ENCODE assay signal across 27 cellular contexts in genomic region chr4:136495076-136495475, GRCh38.
"Had no signal": no experiment of that assay in that cellular context is flagged by ENCODE, and none has a peak within 500 bp of the region (broad histone marks: within the 10 kb centered on the region; RNA-seq: fewer than 3 reads in every experiment).

No MANE protein-coding gene starts in this region.

- H3K27me3 ChIP-seq: adrenal gland, ascending aorta, sigmoid colon, testis, vagina had no signal

- H3K27ac ChIP-seq: adrenal gland, ascending aorta, sigmoid colon, testis, vagina had no signal

- ATAC-seq: activated naive CD4-positive, alpha-beta T cell treated with anti-CD3 and anti-CD28 coated beads, Interleukin-2, amount 50 U/mL, for 72 hours; activated T-helper 17 cell treated with anti-CD3 and anti-CD28 coated beads, Interleukin-2, amount 50 U/mL, for 72 hours; left ventricle myocardium superior; stimulated activated naive B cell treated with anti-CD40 and anti-IgM and Interleukin-4, amounts not matched to agents 10 μg/mL and 1 μg/mL and 100 μg/mL, for 72 hours; T-cell; WTC11 had no signal

- H3K27me3 Mint-ChIP-seq: activated T-cell treated with anti-CD3 and anti-CD28 coated beads, Interleukin-2, amount 50 U/mL, for 24 hours; activated T-helper 17 cell treated with anti-CD3 and anti-CD28 coated beads, Interleukin-2, amount 50 U/mL, for 72 hours; memory B cell; stimulated activated naive B cell treated with anti-CD40 and anti-IgM and Interleukin-4, amounts not matched to agents 10 μg/mL and 1 μg/mL and 100 μg/mL, for 72 hours; T-cell had no signal

- H3K9me3 Mint-ChIP-seq: endodermal cell, WTC11 had no signal

- H3K36me3 ChIP-seq: adrenal gland, ascending aorta, sigmoid colon, vagina had no signal

- H3K4me3 Mint-ChIP-seq: activated T-cell treated with anti-CD3 and anti-CD28 coated beads, Interleukin-2, amount 50 U/mL, for 24 hours; activated T-helper 17 cell treated with anti-CD3 and anti-CD28 coated beads, Interleukin-2, amount 50 U/mL, for 72 hours; endodermal cell; memory B cell; stimulated activated naive B cell treated with anti-CD40 and anti-IgM and Interleukin-4, amounts not matched to agents 10 μg/mL and 1 μg/mL and 100 μg/mL, for 72 hours; T-cell; T-helper 2 cell treated with Interferon-gamma antibody and Interleukin-4, amounts not matched to agents 5 μg/mL and 100 μg/mL, for 36 hours; WTC11 had no signal

- H3K4me2 ChIP-seq: smooth muscle cell had no signal

- H3K4me1 ChIP-seq: adrenal gland, ascending aorta, testis, vagina had no signal

- DNase-seq: activated CD4-positive, alpha-beta T cell treated with anti-CD3 and anti-CD28 coated beads, Interleukin-2, amount 50 U/mL, for 4 hours; activated CD8-positive, alpha-beta memory T cell treated with anti-CD3 and anti-CD28 coated beads for 24 hours; activated CD8-positive, alpha-beta memory T cell treated with anti-CD3 and anti-CD28 coated beads, Interleukin-2, amount 50 U/mL, for 4 hours; activated T-cell treated with anti-CD3 and anti-CD28 coated beads, Interleukin-2, amount 50 U/mL, for 24 hours; adrenal gland; cerebellar nuclear complex; cortex of kidney; endodermal cell; foreskin fibroblast; left ventricle myocardium superior; retina; sigmoid colon; stimulated activated CD4-positive, alpha-beta T cell treated with anti-CD3 and anti-CD28 coated beads, Interleukin-15, amount 100 ng/mL, for 24 hours; stimulated activated CD4-positive, alpha-beta T cell treated with anti-CD3 and anti-CD28 coated beads, Interleukin-2, amount 100 ng/mL, for 48 hours; stimulated activated CD8-positive, alpha-beta memory T cell treated with anti-CD3 and anti-CD28 coated beads, Interleukin-4, amount 100 ng/mL, for 48 hours; stimulated activated naive B cell treated with anti-CD40 and anti-IgM and Interleukin-4, amounts not matched to agents 10 μg/mL and 1 μg/mL and 100 μg/mL, for 72 hours; T-cell; testis; trophoblast cell had no signal

- H3K27ac Mint-ChIP-seq: activated naive CD4-positive, alpha-beta T cell treated with anti-CD3 and anti-CD28 coated beads, Interleukin-2, amount 50 U/mL, for 72 hours; activated T-cell treated with anti-CD3 and anti-CD28 coated beads, Interleukin-2, amount 50 U/mL, for 24 hours; activated T-helper 17 cell treated with anti-CD3 and anti-CD28 coated beads, Interleukin-2, amount 50 U/mL, for 72 hours; endodermal cell; memory B cell; stimulated activated naive B cell treated with anti-CD40 and anti-IgM and Interleukin-4, amounts not matched to agents 10 μg/mL and 1 μg/mL and 100 μg/mL, for 72 hours; T-cell; T-helper 2 cell treated with Interferon-gamma antibody and Interleukin-4, amounts not matched to agents 5 μg/mL and 100 μg/mL, for 36 hours; WTC11 had no signal

- H3K36me3 Mint-ChIP-seq: activated naive CD4-positive, alpha-beta T cell treated with anti-CD3 and anti-CD28 coated beads, Interleukin-2, amount 50 U/mL, for 72 hours; memory B cell; stimulated activated naive B cell treated with anti-CD40 and anti-IgM and Interleukin-4, amounts not matched to agents 10 μg/mL and 1 μg/mL and 100 μg/mL, for 72 hours; T-cell; WTC11 had no signal

- H3K4me3 ChIP-seq: adrenal gland, ascending aorta, sigmoid colon, smooth muscle cell, testis, vagina had no signal

- H3K4me1 Mint-ChIP-seq: activated T-helper 17 cell treated with anti-CD3 and anti-CD28 coated beads, Interleukin-2, amount 50 U/mL, for 72 hours; endodermal cell; memory B cell; stimulated activated naive B cell treated with anti-CD40 and anti-IgM and Interleukin-4, amounts not matched to agents 10 μg/mL and 1 μg/mL and 100 μg/mL, for 72 hours; T-cell had no signal
